ENCODE assay signal across 8 cellular contexts in genomic region chr13:60627071-60627686, GRCh38.
A peak's percentile ranks its signal among the peaks of the same experiment; 100 is the strongest.
DNase-seq lines count a peak whose midpoint lies in the region; ATAC-seq and TF ChIP-seq lines count a peak whose summit lies in the region.

No MANE protein-coding gene starts in this region.

- H3K27ac ChIP-seq in SK-N-MC (no peak overlapping the region), tibial nerve (no peak overlapping the region)

- intact Hi-C loops in head of caudate nucleus (cut with DNase I), result no loop called here

- H3K4me3 ChIP-seq in SK-N-MC (no peak overlapping the region), tibial nerve (no peak overlapping the region)

- 54 to 55% methylated on average over 8 of the region's 8 CpGs for WGBS in tibial nerve, 2 donors

- ATAC-seq in GM21390 (IDR thresholded peaks at IDR 0.05; ENCODE audit: unreplicated experiment) (peak; percentile 79), HG03439 (IDR thresholded peaks at IDR 0.05; ENCODE audit: unreplicated experiment) (no peak)

- H3K36me3 ChIP-seq in SK-N-MC (ENCODE audit: insufficient read depth, low read length) (no peaks in the 10 kb centered on the region), tibial nerve (no peaks in the 10 kb centered on the region)

- H3K27me3 ChIP-seq in tibial nerve, result no peaks in the 10 kb centered on the region

- DNase-seq in NCI-H446 (lab: John Stamatoyannopoulos, UW) (peak; percentile 0 to 20), NCI-H446 treated with DMSO at 0.1 percent for 48 hours (lab: John Stamatoyannopoulos, UW) (no peak), SK-N-MC (ENCODE audit: low read depth, low spot score) (peak; percentile 24), head of caudate nucleus (peak in 40 of 42 donors; percentile 5 to 70 (median 40)), tibial nerve (ENCODE audit: low spot score in 2 of 2) (peak in 1 of 2 donors; percentile 16)

- peak; percentile 92 for TF ChIP-seq RAD21 in Ishikawa (IDR thresholded peaks at IDR 0.05; ENCODE audit: low read depth)

- no peak for TF ChIP-seq POLR2A in tibial nerve (IDR thresholded peaks at IDR 0.05)

- H3K9me3 ChIP-seq in SK-N-MC (ENCODE audit: low read depth, low read length) (no peaks in the 10 kb centered on the region), tibial nerve (no peaks in the 10 kb centered on the region)

- TF ChIP-seq EP300 in Ishikawa (IDR thresholded peaks at IDR 0.05; ENCODE audit: borderline replicate concordance) (no peak), tibial nerve (IDR thresholded peaks at IDR 0.05) (no peak)

- no peaks in the 10 kb centered on the region for H3K4me1 ChIP-seq in tibial nerve

- peak in 3 of 5 experiments; percentile 10 to 41 (median 21) for TF ChIP-seq CTCF in tibial nerve (IDR thresholded peaks at IDR 0.05)

- no peak overlapping the region for H3K9ac ChIP-seq in SK-N-MC (ENCODE audit: insufficient read length)

TF ChIP-seq in Ishikawa, 13 proteins besides CTCF, POLR2A, EP300 and RAD21:
- TF ChIP-seq REST (IDR thresholded peaks at IDR 0.05; ENCODE audit: low read depth), result no peak
- no peak for TF ChIP-seq YY1 (IDR thresholded peaks at IDR 0.05; ENCODE audit: low read depth)
- no peak for TF ChIP-seq NFIC (IDR thresholded peaks at IDR 0.05)
- TF ChIP-seq FOXM1 (IDR thresholded peaks at IDR 0.05; ENCODE audit: borderline replicate concordance, low read depth), result no peak
- TF ChIP-seq CREB1 (IDR thresholded peaks at IDR 0.05; ENCODE audit: low read depth), result no peak
- TF ChIP-seq ZBTB7A (IDR thresholded peaks at IDR 0.05; ENCODE audit: low read depth), result no peak
- no peak for TF ChIP-seq TAF1 (IDR thresholded peaks at IDR 0.05; ENCODE audit: low read depth)
- no peak for TF ChIP-seq TCF12 (IDR thresholded peaks at IDR 0.05; ENCODE audit: low read depth)
- no peak for TF ChIP-seq EGR1 (IDR thresholded peaks at IDR 0.05)
- no peak for TF ChIP-seq USF1 (IDR thresholded peaks at IDR 0.05)
- TF ChIP-seq CEBPB (IDR thresholded peaks at IDR 0.05), result no peak
- no peak for TF ChIP-seq TEAD4 (IDR thresholded peaks at IDR 0.05)
